ENCODE assay signal across 7 cellular contexts in genomic region chr3:170222647-170223541, GRCh38. TPM values are rescaled to one million over a fixed set of nuclear protein-coding genes. Genes with fewer than 3 reads are reported as not detected.
A peak's percentile ranks its signal among the peaks of the same experiment; 100 is the strongest.
DNase-seq lines count a peak whose midpoint lies in the region; ATAC-seq, FAIRE-seq and TF ChIP-seq lines count a peak whose summit lies in the region.

No MANE protein-coding gene starts in this region.

- H3K27ac ChIP-seq in effector memory CD4-positive, alpha-beta T cell (ENCODE audit: insufficient read depth, low read length, poor library complexity, severe bottlenecking) = peak overlapping the region; percentile 76

- no peaks in the 10 kb centered on the region; the same call in 1 of the 2 replicates for H3K36me3 ChIP-seq in MG63
- H3K36me3 ChIP-seq in effector memory CD4-positive, alpha-beta T cell (ENCODE audit: control insufficient read depth, insufficient read depth, low read length) = no peaks in the 10 kb centered on the region

- H3K4me3 ChIP-seq in GM12865 (ENCODE audit: low read depth, low read length) = peak overlapping the region; percentile 65
- peak overlapping the region; percentile 79 for H3K4me3 ChIP-seq in MG63
- peak overlapping the region; percentile 87 for H3K4me3 ChIP-seq in effector memory CD4-positive, alpha-beta T cell (ENCODE audit: insufficient read depth, low read depth, low read length, poor library complexity, severe bottlenecking)

- no peaks in the 10 kb centered on the region for H3K27me3 Mint-ChIP-seq in memory B cell

- H3K36me3 Mint-ChIP-seq in memory B cell = no peaks in the 10 kb centered on the region

- peak overlapping the region; percentile 83 for H3K27ac Mint-ChIP-seq in memory B cell

- TF ChIP-seq POLR2A in H54 (IDR thresholded peaks at IDR 0.05; ENCODE audit: low read depth, low read length) = no peak

- TF ChIP-seq CTCF in GM12865 (IDR thresholded peaks at IDR 0.05; ENCODE audit: insufficient read depth, low read depth, low read length, missing control alignments) = no peak

- no peaks in the 10 kb centered on the region for H3K9me3 Mint-ChIP-seq in memory B cell

- no peaks in the 10 kb centered on the region for H3K27me3 ChIP-seq in MG63
- H3K27me3 ChIP-seq in effector memory CD4-positive, alpha-beta T cell (replicated peaks; ENCODE audit: control insufficient read depth, insufficient read depth, low read length, poor library complexity, severe bottlenecking) = no peaks in the 10 kb centered on the region

- no peaks in the 10 kb centered on the region for H3K9me3 ChIP-seq in MG63
- no peaks in the 10 kb centered on the region for H3K9me3 ChIP-seq in effector memory CD4-positive, alpha-beta T cell (ENCODE audit: control insufficient read depth, low read length)

- ATAC-seq in memory B cell (ENCODE audit: low read depth) = peak; percentile 41

- H3K4me3 Mint-ChIP-seq in memory B cell = peak overlapping the region; percentile 92

- DNase-seq in GM12865 (ENCODE audit: low read depth) = peak; percentile 28
- peak; percentile 29 for DNase-seq in H54 (ENCODE audit: insufficient read length, low spot score)
- DNase-seq in MG63 = peak; percentile 68
- DNase-seq in activated CD4-positive, alpha-beta T cell treated with anti-CD3 and anti-CD28 coated beads for 1 hour = peak; percentile 23
- peak; percentile 12 to 30 (median 13) for DNase-seq in effector memory CD4-positive, alpha-beta T cell
- DNase-seq in memory B cell (ENCODE audit: low spot score in 2 of 2) = peak; percentile 14 to 16
- DNase-seq in stimulated activated CD8-positive, alpha-beta memory T cell treated with anti-CD3 and anti-CD28 coated beads, Interleukin-15, amount 100 ng/mL, for 4 hours (ENCODE audit: low read depth in 2 of 2) = peak; percentile 22 to 24

- peaks cover 10% of the 10 kb centered on the region for H3K4me1 Mint-ChIP-seq in memory B cell

- peak; percentile 91 for FAIRE-seq in H54 (lab: Jason Lieb, UNC)

- H3K4me1 ChIP-seq in effector memory CD4-positive, alpha-beta T cell (ENCODE audit: control insufficient read depth, insufficient read depth, low read length, poor library complexity, severe bottlenecking) = no peaks in the 10 kb centered on the region

RNA-seq across cellular contexts. Expression of gene PRKCI, which starts 0.7 kb away (rescaled TPM):
- 34.6 and 40.2 TPM in 2 replicates for total RNA-seq in MG63 (2014; rRNA removed; shearing (Covaris generic); ENCODE audit: low replicate concordance)

RNA-seq across cellular contexts. Expression of gene PHC3, which starts 41.4 kb away (rescaled TPM):
- 9.5 and 11.1 TPM in 2 replicates for total RNA-seq in MG63 (2014; rRNA removed; shearing (Covaris generic); ENCODE audit: low replicate concordance)

Comparison
In these comparisons a context has a peak if more than half of its experiments do, and no peak if none do; other contexts are left out.
1. Peak in every context shown above with its lines: DNase-seq, ATAC-seq, H3K4me3 ChIP-seq and H3K27ac ChIP-seq.
2. DNase-seq: peak in every context shown above with its lines; median percentile 68 in MG63; 29 in H54; 28 in GM12865; 23 in activated CD4-positive, alpha-beta T cell treated with anti-CD3 and anti-CD28 coated beads for 1 hour; 23 in stimulated activated CD8-positive, alpha-beta memory T cell treated with anti-CD3 and anti-CD28 coated beads, Interleukin-15, amount 100 ng/mL, for 4 hours; 15 in memory B cell; 13 in effector memory CD4-positive, alpha-beta T cell.